ENCODE assay signal across 8 cellular contexts in the genomic region with DNA sequence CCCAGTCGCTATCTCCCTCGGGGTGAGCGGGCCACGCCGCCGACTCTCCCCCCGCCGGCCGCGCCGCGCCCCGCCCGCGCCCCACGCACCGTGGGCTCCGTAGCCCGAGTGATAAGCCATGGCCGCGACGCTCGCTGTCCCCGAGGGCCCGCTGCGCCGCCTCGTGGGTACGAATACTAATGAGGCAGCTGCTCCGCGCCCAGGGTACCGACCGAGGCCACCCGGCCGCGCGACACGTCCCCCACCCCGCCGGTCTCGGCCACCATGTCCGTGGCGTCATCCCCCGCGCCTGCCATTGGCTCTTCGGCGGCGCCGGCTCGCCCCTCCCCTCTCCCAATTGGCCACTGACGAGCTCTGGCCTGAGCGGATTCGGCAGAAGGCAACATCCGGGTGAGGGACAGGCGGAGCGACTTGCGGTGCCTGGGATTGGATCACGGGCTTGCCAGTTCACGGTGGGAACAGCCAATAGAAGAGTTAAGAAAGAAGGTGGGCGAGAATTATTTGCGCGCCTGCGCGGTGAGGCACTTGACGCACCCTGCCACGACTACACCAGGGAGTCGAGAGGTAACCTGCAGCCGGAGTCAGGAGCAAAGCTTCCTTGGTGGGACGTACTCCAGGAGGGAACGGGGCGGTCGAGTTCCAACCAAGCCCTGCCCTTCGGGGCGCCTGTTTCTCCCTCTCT. TPM values are rescaled to one million over a fixed set of nuclear protein-coding genes. Genes with fewer than 3 reads are reported as not detected.
DNase-seq lines count a peak whose midpoint lies in the region; ATAC-seq lines count a peak whose summit lies in the region.

A gene with protein sequence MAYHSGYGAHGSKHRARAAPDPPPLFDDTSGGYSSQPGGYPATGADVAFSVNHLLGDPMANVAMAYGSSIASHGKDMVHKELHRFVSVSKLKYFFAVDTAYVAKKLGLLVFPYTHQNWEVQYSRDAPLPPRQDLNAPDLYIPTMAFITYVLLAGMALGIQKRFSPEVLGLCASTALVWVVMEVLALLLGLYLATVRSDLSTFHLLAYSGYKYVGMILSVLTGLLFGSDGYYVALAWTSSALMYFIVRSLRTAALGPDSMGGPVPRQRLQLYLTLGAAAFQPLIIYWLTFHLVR (minus strand): TSS at position 278 of the 682 bp plus-strand sequence. CDS start 158 bp downstream, at position 120.

- H3K27me3 Mint-ChIP-seq in IgD-negative memory B cell, result peaks cover 15% of the 10 kb centered on the region

- ATAC-seq in GM21529 (IDR thresholded peaks at IDR 0.05; ENCODE audit: unreplicated experiment), result peak; percentile 93

- peaks cover 13 to 22% (median 18%) of the 10 kb centered on the region in 3 donors for H3K4me1 Mint-ChIP-seq in IgD-negative memory B cell

- peak; percentile 97 for DNase-seq in DMS 273 treated with DMSO at 0.1 percent for 48 hours (lab: John Stamatoyannopoulos, UW)
- peak; percentile 80 for DNase-seq in OCI-M2 (lab: John Stamatoyannopoulos, UW; ENCODE audit: unreplicated experiment)
- DNase-seq in activated T-cell treated with anti-CD3 and anti-CD28 coated beads for 4 hours, result peak; percentile 93
- peak; percentile 100 for DNase-seq in epidermal melanocyte (ENCODE audit: insufficient read length, low spot score)
- DNase-seq in middle frontal gyrus (ENCODE audit: extremely low spot score, low spot score), result peak; percentile 95
- peak; percentile 96 for DNase-seq in stimulated activated CD8-positive, alpha-beta memory T cell treated with anti-CD3 and anti-CD28 coated beads, Interleukin-2, amount 100 ng/mL, for 48 hours (ENCODE audit: low read depth in 2 of 2)

- H3K36me3 Mint-ChIP-seq in IgD-negative memory B cell, result peaks cover 2% of the 10 kb centered on the region

- peak within 1 kb of the TSS; percentile 83 to 97 (median 90) for H3K4me3 Mint-ChIP-seq in IgD-negative memory B cell

- peak within 1 kb of the TSS; percentile 74 to 93 (median 79) for H3K27ac Mint-ChIP-seq in IgD-negative memory B cell

- no peaks in the 10 kb centered on the region for H3K9me3 Mint-ChIP-seq in IgD-negative memory B cell

RNA-seq across cellular contexts. Expression of the gene that starts here (rescaled TPM):
- 72.5 TPM for polyA plus RNA-seq in IgD-negative memory B cell

Comparison
In these comparisons a context has a peak if more than half of its experiments do, and no peak if none do; other contexts are left out.
1. Peak in every context shown above with its lines: DNase-seq and ATAC-seq.